ENCODE assay signal across 24 cellular contexts in the genomic region with DNA sequence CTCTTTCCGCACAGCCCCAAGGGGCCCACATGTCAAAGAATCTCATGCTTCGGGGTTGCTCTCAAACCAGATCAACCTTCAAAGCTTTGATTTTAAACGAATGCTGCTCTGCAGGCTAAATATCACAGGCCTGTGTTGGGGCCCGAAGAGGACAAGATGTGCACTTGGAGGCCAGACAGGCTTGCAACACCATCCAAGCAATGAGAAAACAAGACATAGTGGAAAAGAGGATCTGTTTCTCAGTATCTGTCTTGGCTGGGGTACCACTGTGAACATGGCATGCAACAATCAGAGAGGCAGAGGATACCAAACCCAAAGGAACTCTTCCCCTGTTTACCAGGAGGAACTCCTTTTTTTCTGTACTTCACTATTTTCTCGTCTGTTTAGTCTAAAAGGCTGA.
"Had no signal": no experiment of that assay in that cellular context is flagged by ENCODE, and none has a peak within 500 bp of the region (broad histone marks: within the 10 kb centered on the region; RNA-seq: fewer than 3 reads in every experiment).

No MANE protein-coding gene starts in this region.

- H3K9me3 ChIP-seq: colonic mucosa, esophagus squamous epithelium, neutrophil, ovary, prostate gland, tibial artery had no signal

- H3K4me3 Mint-ChIP-seq: activated CD8-positive, alpha-beta T cell treated with anti-CD3 and anti-CD28 coated beads, Interleukin-2, amount 10 ng/mL, durations not matched to agents 7 days and 5 days; activated naive CD4-positive, alpha-beta T cell treated with anti-CD3 and anti-CD28 coated beads, Interleukin-2, amount 50 U/mL, for 24 hours; effector memory CD8-positive, alpha-beta T cell; immature natural killer cell; natural killer cell treated with Interleukin-12 subunit alpha and Interleukin-12 subunit beta and Interleukin-15 and Interleukin-18, amount 100 ng/mL, for 72 hours; stimulated activated naive CD8-positive, alpha-beta T cell treated with anti-CD3 and anti-CD28 coated beads, Interleukin-15, Interleukin-2, amounts not matched to agents 100 ng/mL and 50 ng/mL, for 24 hours; T-helper 2 cell treated with Interferon-gamma antibody and Interleukin-4, amounts not matched to agents 5 μg/mL and 100 μg/mL, for 36 hours had no signal

- H3K36me3 Mint-ChIP-seq: activated naive CD4-positive, alpha-beta T cell treated with anti-CD3 and anti-CD28 coated beads, Interleukin-2, amount 50 U/mL, for 24 hours; immature natural killer cell; natural killer cell treated with Interleukin-12 subunit alpha and Interleukin-12 subunit beta and Interleukin-15 and Interleukin-18, amount 100 ng/mL, for 72 hours had no signal

- H3K4me1 ChIP-seq: colonic mucosa, prostate gland had no signal

- DNase-seq: activated CD4-positive, alpha-beta T cell treated with anti-CD3 and anti-CD28 coated beads, Interleukin-2, amount 50 U/mL, for 1 hour; activated CD8-positive, alpha-beta T cell treated with anti-CD3 and anti-CD28 coated beads, Interleukin-2, amount 10 ng/mL, durations not matched to agents 7 days and 5 days; activated gamma-delta T cell treated with Interleukin-2 at 50 U/mL for 16 hours; activated T-cell treated with anti-CD3 and anti-CD28 coated beads, Interleukin-2, amount 50 U/mL, for 1 hour; colonic mucosa; dorsolateral prefrontal cortex; effector memory CD8-positive, alpha-beta T cell; esophagus squamous epithelium; immature natural killer cell; mammary epithelial cell; midbrain; stimulated activated CD4-positive, alpha-beta T cell treated with anti-CD3 and anti-CD28 coated beads, Interleukin-12 subunit alpha, Interleukin-12 subunit beta, amount 100 ng/mL, for 4 hours; substantia nigra had no signal

- ATAC-seq: activated CD4-positive, CD25-positive, alpha-beta regulatory T cell treated with anti-CD3 and anti-CD28 coated beads, Interleukin-2, amount 50 U/mL, for 24 hours; activated CD8-positive, alpha-beta T cell treated with anti-CD3 and anti-CD28 coated beads, Interleukin-2, amount 10 ng/mL, durations not matched to agents 7 days and 5 days; effector memory CD8-positive, alpha-beta T cell; left lobe of liver; natural killer cell treated with Interleukin-12 subunit alpha and Interleukin-12 subunit beta and Interleukin-15 and Interleukin-18, amount 100 ng/mL, for 72 hours had no signal

- H3K27ac ChIP-seq: colonic mucosa, dorsolateral prefrontal cortex, neutrophil, ovary, prostate gland, VCaP had no signal

- H3K27me3 ChIP-seq: colonic mucosa, ovary, tibial artery had no signal

- H3K4me3 ChIP-seq: colonic mucosa, dorsolateral prefrontal cortex, esophagus squamous epithelium, ovary, prostate gland, tibial artery had no signal

- H3K9me3 Mint-ChIP-seq: activated naive CD4-positive, alpha-beta T cell treated with anti-CD3 and anti-CD28 coated beads, Interleukin-2, amount 50 U/mL, for 24 hours; effector memory CD8-positive, alpha-beta T cell; immature natural killer cell; natural killer cell treated with Interleukin-12 subunit alpha and Interleukin-12 subunit beta and Interleukin-15 and Interleukin-18, amount 100 ng/mL, for 72 hours; stimulated activated naive CD8-positive, alpha-beta T cell treated with anti-CD3 and anti-CD28 coated beads, Interleukin-15, Interleukin-2, amounts not matched to agents 100 ng/mL and 50 ng/mL, for 24 hours; T-helper 2 cell treated with Interferon-gamma antibody and Interleukin-4, amounts not matched to agents 5 μg/mL and 100 μg/mL, for 36 hours had no signal

- H3K36me3 ChIP-seq: colonic mucosa, esophagus squamous epithelium, neutrophil, ovary, prostate gland, tibial artery had no signal

- H3K4me1 Mint-ChIP-seq: activated naive CD4-positive, alpha-beta T cell treated with anti-CD3 and anti-CD28 coated beads, Interleukin-2, amount 50 U/mL, for 24 hours; immature natural killer cell had no signal

- H3K27ac Mint-ChIP-seq: activated CD8-positive, alpha-beta T cell treated with anti-CD3 and anti-CD28 coated beads, Interleukin-2, amount 10 ng/mL, durations not matched to agents 7 days and 5 days; activated naive CD4-positive, alpha-beta T cell treated with anti-CD3 and anti-CD28 coated beads, Interleukin-2, amount 50 U/mL, for 24 hours; effector memory CD8-positive, alpha-beta T cell; immature natural killer cell; natural killer cell treated with Interleukin-12 subunit alpha and Interleukin-12 subunit beta and Interleukin-15 and Interleukin-18, amount 100 ng/mL, for 72 hours; stimulated activated naive CD8-positive, alpha-beta T cell treated with anti-CD3 and anti-CD28 coated beads, Interleukin-15, Interleukin-2, amounts not matched to agents 100 ng/mL and 50 ng/mL, for 24 hours; T-helper 2 cell treated with Interferon-gamma antibody and Interleukin-4, amounts not matched to agents 5 μg/mL and 100 μg/mL, for 36 hours had no signal
